8 cellular contexts compared by ENCODE assay signal in the genomic region with DNA sequence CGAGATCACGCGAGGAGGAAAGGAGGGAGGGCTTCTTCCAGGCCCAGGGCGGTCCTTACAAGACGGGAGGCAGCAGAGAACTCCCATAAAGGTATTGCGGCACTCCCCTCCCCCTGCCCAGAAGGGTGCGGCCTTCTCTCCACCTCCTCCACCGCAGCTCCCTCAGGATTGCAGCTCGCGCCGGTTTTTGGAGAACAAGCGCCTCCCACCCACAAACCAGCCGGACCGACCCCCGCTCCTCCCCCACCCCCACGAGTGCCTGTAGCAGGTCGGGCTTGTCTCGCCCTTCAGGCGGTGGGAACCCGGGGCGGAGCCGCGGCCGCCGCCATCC. TPM values are rescaled to one million over a fixed set of nuclear protein-coding genes. Genes with fewer than 3 reads are reported as not detected.
DNase-seq lines count a peak whose midpoint lies in the region; ATAC-seq, FAIRE-seq and TF ChIP-seq lines count a peak whose summit lies in the region.

No MANE protein-coding gene starts in this region.

- no peaks in the 10 kb centered on the region for H3K27me3 ChIP-seq in right lobe of liver

- ATAC-seq in HG02870 (IDR thresholded peaks at IDR 0.05; ENCODE audit: unreplicated experiment) (peak; percentile 29), right lobe of liver (peak; percentile 4 to 18 (median 13))

- H3K4me1 Mint-ChIP-seq in dendritic cell treated with granulocyte-macrophage colony-stimulating factor and Interleukin-4, amounts not matched to agents 40 ng/mL and 50 ng/mL, for 4 days (ENCODE audit: low read depth), result peaks cover 59% of the 10 kb centered on the region

- peak overlapping the region; percentile 60 to 86 (median 84) for H3K4me3 ChIP-seq in right lobe of liver

- peak overlapping the region; percentile 93 for H3K27ac Mint-ChIP-seq in dendritic cell treated with granulocyte-macrophage colony-stimulating factor and Interleukin-4, amounts not matched to agents 40 ng/mL and 50 ng/mL, for 4 days

- H3K27me3 Mint-ChIP-seq in dendritic cell treated with granulocyte-macrophage colony-stimulating factor and Interleukin-4, amounts not matched to agents 40 ng/mL and 50 ng/mL, for 4 days, result no peaks in the 10 kb centered on the region

- WGBS in right lobe of liver (ENCODE audit: insufficient coverage, low coverage, low lambda C conversion rate, missing lambda C conversion rate), result 0% methylated on average over 4 of the region's 25 CpGs

- peaks cover 2 to 45% (median 20%) of the 10 kb centered on the region in 4 donors for H3K4me1 ChIP-seq in right lobe of liver

- peaks cover 62% of the 10 kb centered on the region for H3K36me3 Mint-ChIP-seq in dendritic cell treated with granulocyte-macrophage colony-stimulating factor and Interleukin-4, amounts not matched to agents 40 ng/mL and 50 ng/mL, for 4 days (ENCODE audit: low read depth)

- intact Hi-C loops in dendritic cell treated with granulocyte-macrophage colony-stimulating factor and Interleukin-4, amounts not matched to agents 40 ng/mL and 50 ng/mL, for 4 days (cut with micrococcal nuclease), result loop anchor here (2.0 to 5.0 kb wide), 2 partner anchors 33 to 616 kb away; partner anchors contain the start of gene THUMPD3
- intact Hi-C loops in right lobe of liver (cut with DNase I), result no loop called here

- peak overlapping the region; percentile 93 for H3K4me3 Mint-ChIP-seq in dendritic cell treated with granulocyte-macrophage colony-stimulating factor and Interleukin-4, amounts not matched to agents 40 ng/mL and 50 ng/mL, for 4 days

- peak; percentile 50 for DNase-seq in NCI-H1436 treated with DMSO at 0.1 percent for 48 hours (lab: John Stamatoyannopoulos, UW)
- peak; percentile 74 for DNase-seq in T-helper 9 cell
- DNase-seq in right lobe of liver, result no peak
- DNase-seq in stimulated activated CD8-positive, alpha-beta memory T cell treated with anti-CD3 and anti-CD28 coated beads, Interleukin-7, amount 100 ng/mL, for 24 hours (ENCODE audit: low read depth), result peak; percentile 59

- TF ChIP-seq CTCF in right lobe of liver (IDR thresholded peaks at IDR 0.05), result no peak

- H3K9me3 Mint-ChIP-seq in dendritic cell treated with granulocyte-macrophage colony-stimulating factor and Interleukin-4, amounts not matched to agents 40 ng/mL and 50 ng/mL, for 4 days, result no peaks in the 10 kb centered on the region

- no peaks in the 10 kb centered on the region for H3K9me3 ChIP-seq in right lobe of liver

- peak; percentile 14 for FAIRE-seq in A204.1 (lab: Jason Lieb, UNC)

- TF ChIP-seq POLR2A in GM15510 (IDR thresholded peaks at IDR 0.05; ENCODE audit: borderline replicate concordance, extremely low read depth, insufficient read length), result peak; percentile 31
- peak; percentile 24 for TF ChIP-seq POLR2A in right lobe of liver (IDR thresholded peaks at IDR 0.05)

- peaks cover 4 to 11% (median 4%) of the 10 kb centered on the region in 4 donors for H3K36me3 ChIP-seq in right lobe of liver

- H3K27ac ChIP-seq in right lobe of liver, result peak overlapping the region; percentile 90 to 94 (median 91)

RNA-seq across cellular contexts. Expression of gene SETD5, which starts 1.1 kb away (rescaled TPM):
- 10 to 100 TPM; 38.7 to 71.4 (median 52.3) TPM for total RNA-seq in right lobe of liver

RNA-seq across cellular contexts. Expression of gene THUMPD3, which starts 33.4 kb away (rescaled TPM):
- 10 to 100 TPM; 19.0 to 23.4 (median 21.2) TPM for total RNA-seq in right lobe of liver

Comparison
In these comparisons a context has a peak if more than half of its experiments do, and no peak if none do; other contexts are left out.
1. DNase-seq: peak in NCI-H1436 treated with DMSO at 0.1 percent for 48 hours (single experiment), T-helper 9 cell (single experiment) and stimulated activated CD8-positive, alpha-beta memory T cell treated with anti-CD3 and anti-CD28 coated beads, Interleukin-7, amount 100 ng/mL, for 24 hours (single experiment); none in right lobe of liver (0 of 3).